Comparison of ENCODE assay signal across 8 cellular contexts in genomic region chr3:50237754-50238548, GRCh38. TPM values are rescaled to one million over a fixed set of nuclear protein-coding genes. Genes with fewer than 3 reads are reported as not detected.
A peak's percentile ranks its signal among the peaks of the same experiment; 100 is the strongest.
DNase-seq lines count a peak whose midpoint lies in the region; ATAC-seq and TF ChIP-seq lines count a peak whose summit lies in the region.

No MANE protein-coding gene starts in this region.

- H3K9me2 ChIP-seq in SU-DHL-6 (replicated peaks; ENCODE audit: insufficient read depth, low read length): no peaks in the 10 kb centered on the region

- H3K36me3 ChIP-seq in IMR-90 (ENCODE audit: control insufficient read depth, insufficient read depth, low read length) (peaks cover 9% of the 10 kb centered on the region; the same call in 1 of the 2 replicates), SU-DHL-6 (ENCODE audit: low read length) (no peaks in the 10 kb centered on the region), heart right ventricle (peaks cover 0 to 29% (median 0%) of the 10 kb centered on the region in 9 donors), upper lobe of right lung (peaks cover 17% of the 10 kb centered on the region)

- H3K4me1 ChIP-seq in IMR-90 (ENCODE audit: control insufficient read depth, insufficient read depth, low read length): peaks cover 25% of the 10 kb centered on the region
- peaks cover 37 to 72% (median 61%) of the 10 kb centered on the region in 9 donors for H3K4me1 ChIP-seq in heart right ventricle
- peaks cover 60% of the 10 kb centered on the region for H3K4me1 ChIP-seq in upper lobe of right lung

- TF ChIP-seq CTCF in IMR-90 (conservative IDR thresholded peaks at IDR 0.05; ENCODE audit: low read depth, low read length) (no peak), SU-DHL-6 (IDR thresholded peaks at IDR 0.05; ENCODE audit: insufficient read depth, low read length, poor library complexity, severe bottlenecking) (no peak), heart right ventricle (IDR thresholded peaks at IDR 0.05) (no peak), progenitor cell of endocrine pancreas (IDR thresholded peaks at IDR 0.05; ENCODE audit: unreplicated experiment) (no peak), upper lobe of right lung (IDR thresholded peaks at IDR 0.05) (no peak)

- H2BK15ac ChIP-seq in IMR-90 (ENCODE audit: low read depth, low read length): peak overlapping the region; percentile 61; the same call in 1 of the 3 replicates

- H2AK9ac ChIP-seq in IMR-90 (replicated peaks; ENCODE audit: low read depth, low read length, poor library complexity): peak overlapping the region; percentile 100

- H3F3A ChIP-seq in SU-DHL-6 (ENCODE audit: insufficient read depth): peaks cover 4% of the 10 kb centered on the region

- H3K9me3 ChIP-seq in IMR-90 (ENCODE audit: control insufficient read depth, insufficient read depth, low read length) (no peaks in the 10 kb centered on the region), SU-DHL-6 (ENCODE audit: insufficient read depth, low read length) (no peaks in the 10 kb centered on the region), heart right ventricle (no peaks in the 10 kb centered on the region), upper lobe of right lung (no peaks in the 10 kb centered on the region)

- H3K27me3 Mint-ChIP-seq in progenitor cell of endocrine pancreas: no peaks in the 10 kb centered on the region

- in situ Hi-C loops in IMR-90 (cut with MboI; ENCODE audit: low sequenced_read_pairs): no loop called here

- BruUV-seq in IMR-90 (replicated peaks; lab: Mats Ljungman, UMichigan): no TSS peak

- ATAC-seq in GM19043 (IDR thresholded peaks at IDR 0.05; ENCODE audit: low read depth, unreplicated experiment) (peak; percentile 29), IMR-90 (ENCODE audit: low read depth) (peak; percentile 42), heart right ventricle (peak; percentile 35 to 71 (median 58)), upper lobe of right lung (peak; percentile 65)

- H3K56ac ChIP-seq in IMR-90 (ENCODE audit: extremely low read depth, insufficient read depth, low read length): peak overlapping the region; percentile 93

- H2BK120ac ChIP-seq in IMR-90 (ENCODE audit: low read depth, low read length): peak overlapping the region; percentile 76

- H3K79me2 ChIP-seq in SU-DHL-6 (ENCODE audit: insufficient read depth, low read length): peaks cover 64% of the 10 kb centered on the region

- peak overlapping the region; percentile 99 for H2AK5ac ChIP-seq in IMR-90 (ENCODE audit: low read depth, low read length)

- H2AFZ ChIP-seq in IMR-90 (replicated peaks; ENCODE audit: low read length, poor library complexity) (peak overlapping the region; percentile 88), SU-DHL-6 (ENCODE audit: low read depth, low read length, severe bottlenecking) (no peak overlapping the region)

- peak overlapping the region; percentile 37 for H3K18ac ChIP-seq in IMR-90 (ENCODE audit: low read depth, low read length)

- H3K27me3 ChIP-seq in IMR-90 (ENCODE audit: control insufficient read depth, insufficient read depth, low read length) (no peaks in the 10 kb centered on the region), SU-DHL-6 (ENCODE audit: low read length) (no peaks in the 10 kb centered on the region), heart right ventricle (no peaks in the 10 kb centered on the region), upper lobe of right lung (no peaks in the 10 kb centered on the region)

- no peak for TF ChIP-seq RAD21 in IMR-90 (IDR thresholded peaks at IDR 0.05; ENCODE audit: low read length)

- H4K20me1 ChIP-seq in IMR-90 (ENCODE audit: insufficient read depth, low read length) (peaks cover 66% of the 10 kb centered on the region), SU-DHL-6 (ENCODE audit: low read depth, low read length) (no peaks in the 10 kb centered on the region)

- peak overlapping the region; percentile 92 for H3K27ac Mint-ChIP-seq in progenitor cell of endocrine pancreas

- peak overlapping the region; percentile 98 for H3K14ac ChIP-seq in IMR-90 (replicated peaks; ENCODE audit: low read depth, low read length)

- DNase-seq in AG08396 (ENCODE audit: low spot score) (peak; percentile 89), IMR-90 (peak; percentile 82), heart right ventricle (peak; percentile 87 to 88), progenitor cell of endocrine pancreas (ENCODE audit: low spot score, unreplicated experiment) (no peak), upper lobe of right lung (peak; percentile 95)
- DNase-seq in activated naive CD8-positive, alpha-beta T cell treated with anti-CD3 and anti-CD28 coated beads, Interleukin-2, amount 50 U/mL, for 16 hours (ENCODE audit: low read depth, low spot score): peak; percentile 70

- H2BK20ac ChIP-seq in IMR-90 (ENCODE audit: low read depth, low read length): no peak overlapping the region; the same call in none of the 2 replicates

- H3K23ac ChIP-seq in IMR-90 (ENCODE audit: low read depth, low read length): peak overlapping the region; percentile 97

- dilution Hi-C loops in IMR-90 (cut with HindIII; ENCODE audit: low sequenced_read_pairs, unreplicated experiment): no loop called here

- peak overlapping the region; percentile 94 for H4K91ac ChIP-seq in IMR-90 (ENCODE audit: insufficient read depth, low read depth, low read length)

- CTCF ChIA-PET in IMR-90 (lab: Yijun Ruan, JAX): interaction anchor here (0.6 to 1.6 kb wide), 3 partner anchors 9 to 112 kb away, joined by 3 read pairs; no protein-coding TSS in a partner anchor

- H3K27ac ChIP-seq in IMR-90 (ENCODE audit: insufficient read depth, low read length) (peak overlapping the region; percentile 97), SU-DHL-6 (ENCODE audit: low read depth, low read length) (peak overlapping the region; percentile 76), heart right ventricle (peak overlapping the region; percentile 86 to 100 (median 94)), upper lobe of right lung (peak overlapping the region; percentile 86)

- peak overlapping the region; percentile 98 for H3K9ac ChIP-seq in IMR-90 (ENCODE audit: low read depth, low read length)
- H3K9ac ChIP-seq in SU-DHL-6 (ENCODE audit: low read length): peak overlapping the region; percentile 72

- peak overlapping the region; percentile 92 for H4K5ac ChIP-seq in IMR-90 (ENCODE audit: low read depth, low read length)

- H3K9me1 ChIP-seq in IMR-90 (ENCODE audit: insufficient read depth, low read length): peaks cover 10% of the 10 kb centered on the region

- intact Hi-C loops in IMR-90 (cut with micrococcal nuclease): no loop called here
- intact Hi-C loops in heart right ventricle (cut with DNase I): loop anchor here in 1 of 10 donors (5.0 kb wide), 1 partner anchor 84 kb away; the partner anchor contains the start of gene HYAL2
- intact Hi-C loops in upper lobe of right lung (cut with DNase I): no loop called here

- no peaks in the 10 kb centered on the region for H3K9me3 Mint-ChIP-seq in progenitor cell of endocrine pancreas (ENCODE audit: low read depth)

- WGBS in IMR-90 (ENCODE audit: extremely low coverage in 2 of 2, insufficient read length in 1 of 2), 2 experiments: 1% methylated on average over 26 of the region's 31 CpGs; no CpG with 5 or more reads in 1 of the 2 experiments
- 1% methylated on average over 31 of the region's 31 CpGs for WGBS in heart right ventricle, 2 donors

- H3K36me3 Mint-ChIP-seq in progenitor cell of endocrine pancreas (ENCODE audit: insufficient read depth): no peaks in the 10 kb centered on the region

- peaks cover 43% of the 10 kb centered on the region for H3K4me1 Mint-ChIP-seq in progenitor cell of endocrine pancreas (ENCODE audit: low read depth)

- no peak for TF ChIP-seq POLR2A in IMR-90 (IDR thresholded peaks at IDR 0.05; ENCODE audit: low read depth, low read length)

- H3K79me1 ChIP-seq in IMR-90 (ENCODE audit: low read depth in 1 of 2, low read length in 2 of 2): peaks cover 0 to 50% of the 10 kb centered on the region in 2 experiments; a peak in 2 of 4 replicates

- H3K4me2 ChIP-seq in IMR-90 (ENCODE audit: low read depth, low read length) (peak overlapping the region; percentile 97), SU-DHL-6 (ENCODE audit: low read depth, low read length, poor library complexity, severe bottlenecking) (peak overlapping the region; percentile 84)

- H4K8ac ChIP-seq in IMR-90 (ENCODE audit: low read depth in 2 of 2, low read length in 2 of 2): peak overlapping the region; percentile 59 to 94

- H2BK5ac ChIP-seq in IMR-90 (ENCODE audit: low read depth, low read length, poor library complexity, severe bottlenecking): peak overlapping the region; percentile 90

- H3K4me3 Mint-ChIP-seq in progenitor cell of endocrine pancreas (ENCODE audit: low read depth): peak overlapping the region; percentile 93

- POLR2A ChIA-PET in IMR-90 (lab: Charles Lee; ENCODE audit: unreplicated experiment): interaction anchor here (0.6 kb wide), 1 partner anchor 27 kb away, joined by 6 read pairs; no protein-coding TSS in a partner anchor

- H3K4ac ChIP-seq in IMR-90 (ENCODE audit: low read depth, low read length): peak overlapping the region; percentile 98

- peak overlapping the region; percentile 82 for H3K4me3 ChIP-seq in IMR-90 (ENCODE audit: insufficient read depth, low read depth, low read length)
- H3K4me3 ChIP-seq in SU-DHL-6 (ENCODE audit: insufficient read depth, low read length, poor library complexity, severe bottlenecking): peak overlapping the region; percentile 96
- H3K4me3 ChIP-seq in heart right ventricle: peak overlapping the region; percentile 67 to 98 (median 90)
- peak overlapping the region; percentile 88 for H3K4me3 ChIP-seq in upper lobe of right lung

RNA-seq across cellular contexts. Expression of gene GNAI2, which starts 1.9 kb away (rescaled TPM):
- total RNA-seq in IMR-90 (2012; rRNA removed): 816 and 867 TPM in 2 replicates
- 1,079 and 1,150 TPM in 2 replicates for polyA plus RNA-seq in IMR-90 (2012; rRNA removed)
- polyA plus RNA-seq in IMR-90 (2012; cell fraction: cytosol; rRNA removed): 411 and 787 TPM in 2 replicates
- polyA plus RNA-seq in IMR-90 (2012; cell fraction: nucleus; rRNA removed; ENCODE audit: low replicate concordance): 281 and 349 TPM in 2 replicates
- 100 to 1,000 TPM; 112 to 270 (median 146) TPM for total RNA-seq in heart right ventricle
- 100 to 1,000 TPM; 107 to 171 TPM for polyA plus RNA-seq in heart right ventricle
- total RNA-seq in progenitor cell of endocrine pancreas: 158 and 171 TPM in 2 replicates
- total RNA-seq in upper lobe of right lung: 321 TPM

RNA-seq across cellular contexts. Expression of gene SEMA3B, which starts 31.0 kb away (rescaled TPM):
- total RNA-seq in IMR-90 (2012; rRNA removed): 3.9 and 4.3 TPM in 2 replicates
- polyA plus RNA-seq in IMR-90 (2012; rRNA removed): 29.3 and 34.3 TPM in 2 replicates
- polyA plus RNA-seq in IMR-90 (2012; cell fraction: cytosol; rRNA removed): 22.0 and 34.4 TPM in 2 replicates
- 153 and 393 TPM in 2 replicates for polyA plus RNA-seq in IMR-90 (2012; cell fraction: nucleus; rRNA removed; ENCODE audit: low replicate concordance)
- 10 to 100 TPM; 14.9 to 28.8 (median 21.9) TPM for total RNA-seq in heart right ventricle
- 10 to 100 TPM; 21.2 to 46.7 TPM for polyA plus RNA-seq in heart right ventricle
- total RNA-seq in progenitor cell of endocrine pancreas: 24.6 and 27.6 TPM in 2 replicates
- total RNA-seq in upper lobe of right lung: 120 TPM

RNA-seq across cellular contexts. Expression of gene SLC38A3, which starts 32.9 kb away (rescaled TPM):
- total RNA-seq in IMR-90 (2012; rRNA removed) (0.36 TPM in 1 of 2 replicates, not detected in the other), heart right ventricle (10 to 100 TPM in 7 of 10 donors, 1 to 10 TPM in 3; 6.2 to 16.4 (median 11.2) TPM), progenitor cell of endocrine pancreas (43.5 and 44.7 TPM in 2 replicates), upper lobe of right lung (not detected)
- polyA plus RNA-seq in IMR-90 (2012; rRNA removed) (0.12 and 0.36 TPM in 2 replicates), heart right ventricle (10 to 100 TPM in 1 of 2 donors, 1 to 10 TPM in 1; 1.4 to 11.8 TPM)
- 0.04 and 0.15 TPM in 2 replicates for polyA plus RNA-seq in IMR-90 (2012; cell fraction: cytosol; rRNA removed)
- polyA plus RNA-seq in IMR-90 (2012; cell fraction: nucleus; rRNA removed; ENCODE audit: low replicate concordance): 0.37 and 0.78 TPM in 2 replicates

RNA-seq across cellular contexts. Expression of gene LSMEM2, which starts 40.9 kb away (rescaled TPM):
- total RNA-seq in IMR-90 (2012; rRNA removed): under 0.01 TPM in 2 replicates
- not detected in 2 replicates for polyA plus RNA-seq in IMR-90 (2012; rRNA removed)
- not detected in 2 replicates for polyA plus RNA-seq in IMR-90 (2012; cell fraction: cytosol; rRNA removed)
- polyA plus RNA-seq in IMR-90 (2012; cell fraction: nucleus; rRNA removed; ENCODE audit: low replicate concordance): 0.37 and 0.52 TPM in 2 replicates
- total RNA-seq in heart right ventricle: 10 to 100 TPM; 13.2 to 45.2 (median 33.2) TPM
- polyA plus RNA-seq in heart right ventricle: 10 to 100 TPM in 1 of 2 donors, 1 to 10 TPM in 1; 1.9 to 26.3 TPM
- not detected in 2 replicates for total RNA-seq in progenitor cell of endocrine pancreas
- not detected for total RNA-seq in upper lobe of right lung

RNA-seq across cellular contexts. Expression of gene GNAT1, which starts 46.5 kb away (rescaled TPM):
- total RNA-seq in IMR-90 (2012; rRNA removed): not detected in 2 replicates
- polyA plus RNA-seq in IMR-90 (2012; rRNA removed): 0.04 TPM in 1 of 2 replicates, not detected in the other
- not detected in 2 replicates for polyA plus RNA-seq in IMR-90 (2012; cell fraction: cytosol; rRNA removed)
- 0.08 and 0.13 TPM in 2 replicates for polyA plus RNA-seq in IMR-90 (2012; cell fraction: nucleus; rRNA removed; ENCODE audit: low replicate concordance)
- not detected for total RNA-seq in heart right ventricle
- polyA plus RNA-seq in heart right ventricle: not detected
- 0.12 and 0.91 TPM in 2 replicates for total RNA-seq in progenitor cell of endocrine pancreas
- not detected for total RNA-seq in upper lobe of right lung
